Comparison of ENCODE assay signal across 17 cellular contexts in the genomic region with DNA sequence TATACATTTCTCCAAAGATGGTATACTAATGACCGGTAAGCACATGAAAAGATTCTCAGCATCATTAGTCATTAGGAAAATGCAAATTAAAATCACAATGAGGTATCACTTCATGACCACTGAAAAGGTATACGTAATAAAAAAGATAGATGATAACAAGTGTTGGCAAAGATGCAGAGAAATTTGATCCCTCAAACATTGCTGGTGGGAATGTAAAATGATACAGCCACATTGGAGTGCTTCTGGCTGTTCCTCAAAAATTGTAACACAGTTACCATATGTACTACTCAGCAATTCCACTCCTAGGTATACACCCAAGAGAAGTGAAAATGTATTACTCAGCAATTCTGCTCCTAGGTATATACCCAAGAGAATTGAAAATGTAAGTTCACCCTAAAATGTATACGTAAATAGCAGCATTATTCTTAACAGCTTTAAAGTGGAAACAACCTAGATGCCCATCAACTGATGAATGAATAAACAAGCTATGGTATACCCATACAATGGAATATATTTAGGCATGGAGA. TPM values are rescaled to one million over a fixed set of nuclear protein-coding genes. Genes with fewer than 3 reads are reported as not detected.
"Had no signal": no experiment of that assay in that cellular context is flagged by ENCODE, and none has a peak within 500 bp of the region (broad histone marks: within the 10 kb centered on the region; RNA-seq: fewer than 3 reads in every experiment).

No MANE protein-coding gene starts in this region.

- H3K4me3 ChIP-seq: gastrocnemius medialis, heart right ventricle, upper lobe of right lung had no signal

- H3K36me3 Mint-ChIP-seq: immature natural killer cell had no signal

- ATAC-seq: activated CD4-positive, alpha-beta T cell treated with anti-CD3 and anti-CD28 coated beads for 36 hours; gastrocnemius medialis; heart right ventricle; left ventricle myocardium superior; upper lobe of right lung; WTC11 had no signal

- H3K27ac Mint-ChIP-seq: activated CD4-positive, alpha-beta memory T cell treated with anti-CD3 and anti-CD28 coated beads for 36 hours; activated CD4-positive, alpha-beta T cell treated with anti-CD3 and anti-CD28 coated beads for 36 hours; activated naive CD4-positive, alpha-beta T cell treated with anti-CD3 and anti-CD28 coated beads for 36 hours; activated T-cell treated with anti-CD3 and anti-CD28 coated beads, Interleukin-2, amount 50 U/mL, for 24 hours; immature natural killer cell; nephron progenitor cell; WTC11 had no signal

- H3K27me3 Mint-ChIP-seq: activated T-cell treated with anti-CD3 and anti-CD28 coated beads, Interleukin-2, amount 50 U/mL, for 24 hours had no signal

- H3K4me1 Mint-ChIP-seq: activated CD4-positive, alpha-beta T cell treated with anti-CD3 and anti-CD28 coated beads for 36 hours; immature natural killer cell; nephron progenitor cell; WTC11 had no signal

- DNase-seq: activated CD4-positive, alpha-beta memory T cell treated with anti-CD3 and anti-CD28 coated beads for 36 hours; activated CD4-positive, alpha-beta T cell treated with anti-CD3 and anti-CD28 coated beads for 36 hours; activated naive CD4-positive, alpha-beta T cell treated with anti-CD3 and anti-CD28 coated beads for 36 hours; activated T-cell treated with anti-CD3 and anti-CD28 coated beads, Interleukin-2, amount 50 U/mL, for 24 hours; cortex of kidney; effector CD4-positive, alpha-beta T cell; gastrocnemius medialis; heart right ventricle; immature natural killer cell; left ventricle myocardium superior; nephron progenitor cell; nucleus accumbens; stimulated activated CD4-positive, alpha-beta T cell treated with anti-CD3 and anti-CD28 coated beads, Interleukin-1b, Interleukin-23, amount 100 ng/mL, for 48 hours; stimulated activated CD8-positive, alpha-beta memory T cell treated with anti-CD3 and anti-CD28 coated beads, Interleukin-4, amount 100 ng/mL, for 48 hours; stimulated activated naive CD4-positive, alpha-beta T cell; upper lobe of right lung had no signal

- H3K4me3 Mint-ChIP-seq: activated CD4-positive, alpha-beta memory T cell treated with anti-CD3 and anti-CD28 coated beads for 36 hours; activated CD4-positive, alpha-beta T cell treated with anti-CD3 and anti-CD28 coated beads for 36 hours; activated naive CD4-positive, alpha-beta T cell treated with anti-CD3 and anti-CD28 coated beads for 36 hours; activated T-cell treated with anti-CD3 and anti-CD28 coated beads, Interleukin-2, amount 50 U/mL, for 24 hours; immature natural killer cell; nephron progenitor cell; WTC11 had no signal

- H3K36me3 ChIP-seq: gastrocnemius medialis, heart right ventricle, upper lobe of right lung had no signal

- H3K9me3 ChIP-seq: gastrocnemius medialis, upper lobe of right lung had no signal

- H3K4me1 ChIP-seq: upper lobe of right lung had no signal

- H3K27ac ChIP-seq: gastrocnemius medialis, heart right ventricle, upper lobe of right lung had no signal

- H3K27me3 ChIP-seq: gastrocnemius medialis, heart right ventricle, upper lobe of right lung had no signal

RNA-seq across cellular contexts. Expression of a gene that starts 25.0 kb away (rescaled TPM):
- total RNA-seq: activated CD4-positive, alpha-beta memory T cell treated with anti-CD3 and anti-CD28 coated beads for 36 hours; activated CD4-positive, alpha-beta T cell treated with anti-CD3 and anti-CD28 coated beads for 36 hours; activated naive CD4-positive, alpha-beta T cell treated with anti-CD3 and anti-CD28 coated beads for 36 hours; WTC11 had no signal
